In genomic region chr18:673317-673716, GRCh38 we compare ENCODE assay signal across 26 cellular contexts. TPM values are rescaled to one million over a fixed set of nuclear protein-coding genes. Genes with fewer than 3 reads are reported as not detected.
"Had no signal": no experiment of that assay in that cellular context is flagged by ENCODE, and none has a peak within 500 bp of the region (broad histone marks: within the 10 kb centered on the region; RNA-seq: fewer than 3 reads in every experiment).

No MANE protein-coding gene starts in this region.

- H3K9me3 Mint-ChIP-seq: immature natural killer cell; nephron; neural crest cell; stimulated activated effector memory CD8-positive, alpha-beta T cell treated with anti-CD3 and anti-CD28 coated beads, Interleukin-12 subunit alpha, Interleukin-12 subunit beta, amount 100 ng/mL, for 72 hours; stimulated activated naive CD8-positive, alpha-beta T cell treated with anti-CD3 and anti-CD28 coated beads, Interleukin-15, Interleukin-2, amounts not matched to agents 100 ng/mL and 50 ng/mL, for 24 hours; type B pancreatic cell had no signal

- H3K27me3 ChIP-seq: heart left ventricle, pancreas, spleen, tibial nerve, uterus had no signal

- H3K9me3 ChIP-seq: heart left ventricle, lower lobe of right lung, pancreas, prostate gland, spleen, tibial nerve, uterus had no signal

- ATAC-seq: lower lobe of right lung; naive thymus-derived CD8-positive, alpha-beta T cell; pancreas; sciatic nerve; stimulated activated effector memory CD8-positive, alpha-beta T cell treated with anti-CD3 and anti-CD28 coated beads, Interleukin-12 subunit alpha, Interleukin-12 subunit beta, amount 100 ng/mL, for 72 hours had no signal

- H3K4me1 ChIP-seq: lower lobe of right lung, pancreas, prostate gland, spleen, tibial nerve, uterus had no signal

- H3K36me3 ChIP-seq: prostate gland, uterus had no signal

- H3K4me3 ChIP-seq: heart left ventricle, lower lobe of right lung, pancreas, prostate gland, spleen, tibial nerve, uterus had no signal

- H3K27ac Mint-ChIP-seq: naive thymus-derived CD8-positive, alpha-beta T cell; nephron; stimulated activated effector memory CD8-positive, alpha-beta T cell treated with anti-CD3 and anti-CD28 coated beads, Interleukin-12 subunit alpha, Interleukin-12 subunit beta, amount 100 ng/mL, for 72 hours; stimulated activated naive CD8-positive, alpha-beta T cell treated with anti-CD3 and anti-CD28 coated beads, Interleukin-15, Interleukin-2, amounts not matched to agents 100 ng/mL and 50 ng/mL, for 24 hours; type B pancreatic cell had no signal

- H3K4me3 Mint-ChIP-seq: immature natural killer cell; naive thymus-derived CD8-positive, alpha-beta T cell; nephron; neural crest cell; stimulated activated effector memory CD8-positive, alpha-beta T cell treated with anti-CD3 and anti-CD28 coated beads, Interleukin-12 subunit alpha, Interleukin-12 subunit beta, amount 100 ng/mL, for 72 hours; stimulated activated naive CD8-positive, alpha-beta T cell treated with anti-CD3 and anti-CD28 coated beads, Interleukin-15, Interleukin-2, amounts not matched to agents 100 ng/mL and 50 ng/mL, for 24 hours; type B pancreatic cell had no signal

- DNase-seq: heart left ventricle; hypothalamus; immature natural killer cell; kidney; lower lobe of right lung; mammary epithelial cell; mesenchymal stem cell; naive thymus-derived CD8-positive, alpha-beta T cell; nucleus accumbens; pancreas; posterior cingulate gyrus; small intestine; spleen; stimulated activated CD4-positive, alpha-beta T cell treated with anti-CD3 and anti-CD28 coated beads, Interleukin-4, amount 100 ng/mL, for 24 hours; stimulated activated naive CD4-positive, alpha-beta T cell; substantia nigra; uterus had no signal

- FAIRE-seq: islet of Langerhans, kidney, pancreas, small intestine had no signal

- H3K27ac ChIP-seq: lower lobe of right lung, pancreas, prostate gland, spleen, tibial nerve had no signal

- H3K27me3 Mint-ChIP-seq: naive thymus-derived CD8-positive, alpha-beta T cell; stimulated activated naive CD8-positive, alpha-beta T cell treated with anti-CD3 and anti-CD28 coated beads, Interleukin-15, Interleukin-2, amounts not matched to agents 100 ng/mL and 50 ng/mL, for 24 hours; type B pancreatic cell had no signal

- H3K4me1 Mint-ChIP-seq: immature natural killer cell, nephron, neural crest cell had no signal

RNA-seq across cellular contexts. Expression of gene TYMS, which starts 15.9 kb away (rescaled TPM):
- total RNA-seq: naive thymus-derived CD8-positive, alpha-beta T cell had no signal
